23 cellular contexts compared by ENCODE assay signal in genomic region chr20:2122921-2123320, GRCh38. TPM values are rescaled to one million over a fixed set of nuclear protein-coding genes. Genes with fewer than 3 reads are reported as not detected.
DNase-seq lines count a peak whose midpoint lies in the region; ATAC-seq and TF ChIP-seq lines count a peak whose summit lies in the region.
"Had no signal": no experiment of that assay in that cellular context is flagged by ENCODE, and none has a peak within 500 bp of the region (broad histone marks: within the 10 kb centered on the region; RNA-seq: fewer than 3 reads in every experiment).

No MANE protein-coding gene starts in this region.

- no peaks in the 10 kb centered on the region for H3K9me2 ChIP-seq in SK-N-SH

- H3K4me1 Mint-ChIP-seq in MCF 10A (ENCODE audit: insufficient read depth, unreplicated experiment) = peaks cover 24% of the 10 kb centered on the region

- H3K4me1 ChIP-seq in mammary epithelial cell (ENCODE audit: insufficient read depth, low read length) (peaks cover 15% of the 10 kb centered on the region), gastroesophageal sphincter (peaks cover 14 to 93% (median 43%) of the 10 kb centered on the region in 3 donors), SK-N-SH (ENCODE audit: control insufficient read depth in 1 of 2, insufficient read depth in 2 of 2, low read depth in 1 of 2, low read length in 1 of 2) (peaks cover 0 to 13% of the 10 kb centered on the region in 2 experiments; a peak in 1 of 4 replicates)

- H3K4me3 ChIP-seq in mammary epithelial cell (replicated peaks in 1 of 3; ENCODE audit: insufficient read depth in 1 of 3, low read depth in 2 of 3, low read length in 3 of 3) (no peak overlapping the region), gastroesophageal sphincter (no peak overlapping the region), SK-N-SH (ENCODE audit: low read depth in 2 of 2, low read length in 1 of 2) (no peak overlapping the region)
- H3K4me3 ChIP-seq: coronary artery, skin epidermis, thyroid gland had no signal

- dilution Hi-C loops in mammary epithelial cell (cut with HindIII; ENCODE audit: low sequenced_read_pairs) = no loop called here

- in situ Hi-C loops in mammary epithelial cell (cut with MboI; ENCODE audit: low sequenced_read_pairs in 2 of 2) = no loop called here

- no peak overlapping the region for H3K27ac Mint-ChIP-seq in MCF 10A (ENCODE audit: low read depth, unreplicated experiment)
- H3K27ac Mint-ChIP-seq: activated CD8-positive, alpha-beta memory T cell treated with anti-CD3 and anti-CD28 coated beads, Interleukin-2, amount 10 ng/mL, durations not matched to agents 7 days and 5 days had no signal

- no peaks in the 10 kb centered on the region for H3K27me3 Mint-ChIP-seq in MCF 10A (ENCODE audit: insufficient read depth, unreplicated experiment)
- H3K27me3 Mint-ChIP-seq: activated CD8-positive, alpha-beta memory T cell treated with anti-CD3 and anti-CD28 coated beads, Interleukin-2, amount 10 ng/mL, durations not matched to agents 7 days and 5 days; CD4-positive, CD25-positive, alpha-beta regulatory T cell had no signal

- H3K9me3 Mint-ChIP-seq in MCF 10A (ENCODE audit: unreplicated experiment) = no peaks in the 10 kb centered on the region
- H3K9me3 Mint-ChIP-seq: CD4-positive, CD25-positive, alpha-beta regulatory T cell had no signal

- no peaks in the 10 kb centered on the region for H3F3A ChIP-seq in SK-N-SH (replicated peaks; ENCODE audit: insufficient read depth)

- no peak for TF ChIP-seq CTCF in mammary epithelial cell (conservative IDR thresholded peaks at IDR 0.05 in 1 of 2, IDR thresholded peaks at IDR 0.05 in 1 of 2; ENCODE audit: extremely low read depth in 1 of 2, insufficient read depth in 1 of 2, low read depth in 1 of 2, low read length in 2 of 2)
- no peak for TF ChIP-seq CTCF in MCF 10A (IDR thresholded peaks at IDR 0.05; ENCODE audit: unreplicated experiment)
- no peak for TF ChIP-seq CTCF in gastroesophageal sphincter (IDR thresholded peaks at IDR 0.05)
- no peak for TF ChIP-seq CTCF in omental fat pad (IDR thresholded peaks at IDR 0.05)
- TF ChIP-seq CTCF in SK-N-SH (IDR thresholded peaks at IDR 0.05) = no peak

- H3K4me2 ChIP-seq in mammary epithelial cell (ENCODE audit: insufficient read depth, low read depth, low read length) (no peak overlapping the region), SK-N-SH (no peak overlapping the region)

- TF ChIP-seq EP300 in gastroesophageal sphincter (IDR thresholded peaks at IDR 0.05) = no peak
- TF ChIP-seq EP300 in SK-N-SH (IDR thresholded peaks at IDR 0.05; ENCODE audit: borderline replicate concordance in 1 of 2, low read depth in 1 of 2, low read length in 1 of 2) = no peak

- WGBS in mammary epithelial cell (ENCODE audit: low coverage, missing lambda C conversion rate) = 6% methylated on average over 6 of the region's 6 CpGs
- 11 to 22% methylated on average over 3 to 5 of the region's 6 CpGs for WGBS in gastroesophageal sphincter (ENCODE audit: low coverage in 1 of 2), 2 donors
- 97% methylated on average over 6 of the region's 6 CpGs for WGBS in SK-N-SH (ENCODE audit: low lambda C conversion rate)

- H3K79me2 ChIP-seq in mammary epithelial cell (ENCODE audit: insufficient read depth, low read length) (peaks cover 96% of the 10 kb centered on the region), SK-N-SH (ENCODE audit: insufficient read depth) (peaks cover 98% of the 10 kb centered on the region)

- H3K27me3 ChIP-seq in mammary epithelial cell (ENCODE audit: insufficient read depth, low read length) (no peaks in the 10 kb centered on the region), gastroesophageal sphincter (no peaks in the 10 kb centered on the region), SK-N-SH (ENCODE audit: insufficient read depth) (no peaks in the 10 kb centered on the region)
- H3K27me3 ChIP-seq: neutrophil, thyroid gland had no signal

- CTCF ChIA-PET in mammary epithelial cell (lab: Charles Lee; ENCODE audit: low non-redundant PET) = no interaction called here
- CTCF ChIA-PET in MCF 10A (lab: Yijun Ruan, JAX) = interaction anchor here (0.6 to 1.9 kb wide), 6 partner anchors 14 to 227 kb away, joined by 3 to 8 read pairs (median 3); no protein-coding TSS in a partner anchor
- CTCF ChIA-PET in SK-N-SH (lab: Yijun Ruan, JAX) = interaction anchor here (0.6 to 2.1 kb wide), 3 partner anchors 9 to 49 kb away, joined by 3 to 9 read pairs (median 3); no protein-coding TSS in a partner anchor

- DNase-seq in mammary epithelial cell = peak; percentile 40
- DNase-seq in MCF 10A (ENCODE audit: unreplicated experiment) = no peak
- DNase-seq in omental fat pad (ENCODE audit: low spot score) = no peak
- no peak for DNase-seq in T-helper 1 cell
- DNase-seq in foreskin melanocyte = no peak
- no peak for DNase-seq in amygdala (lab: John Stamatoyannopoulos, UW)
- DNase-seq in SK-N-SH = no peak
- DNase-seq: 8988T; activated CD8-positive, alpha-beta memory T cell treated with anti-CD3 and anti-CD28 coated beads, Interleukin-2, amount 10 ng/mL, durations not matched to agents 7 days and 5 days; activated effector memory CD4-positive, alpha-beta T cell treated with Interleukin-2 at 50 U/mL for 16 hours; CD4-positive, CD25-positive, alpha-beta regulatory T cell; H7; KBM-7; midbrain; NCI-H1048; NCI-H2081 treated with DMSO at 0.1 percent for 48 hours; NCI-H69; OCI-M1; thyroid gland had no signal

- no peaks in the 10 kb centered on the region for H3K9me3 ChIP-seq in mammary epithelial cell (replicated peaks; ENCODE audit: insufficient read depth, low read length)
- no peaks in the 10 kb centered on the region for H3K9me3 ChIP-seq in gastroesophageal sphincter
- H3K9me3 ChIP-seq in SK-N-SH = no peaks in the 10 kb centered on the region
- H3K9me3 ChIP-seq: neutrophil, thyroid gland had no signal

- H3K9ac ChIP-seq in mammary epithelial cell (ENCODE audit: insufficient read depth, low read length) = no peak overlapping the region
- H3K9ac ChIP-seq in SK-N-SH = no peak overlapping the region

- TF ChIP-seq RAD21 in SK-N-SH (IDR thresholded peaks at IDR 0.05; ENCODE audit: low read length) = no peak

- POLR2A ChIA-PET in MCF 10A (lab: Yijun Ruan, JAX) = interaction anchor here (0.7 to 1.2 kb wide), 2 partner anchors 11 to 22 kb away, joined by 3 read pairs; partner anchors contain the start of gene STK35
- POLR2A ChIA-PET in SK-N-SH (lab: Yijun Ruan, JAX) = no interaction called here

- H4K20me1 ChIP-seq in mammary epithelial cell (ENCODE audit: insufficient read depth, low read length) (no peaks in the 10 kb centered on the region), SK-N-SH (ENCODE audit: insufficient read depth) (peaks cover 67% of the 10 kb centered on the region)

- no peak overlapping the region for H3K27ac ChIP-seq in mammary epithelial cell (ENCODE audit: insufficient read depth, low read depth, low read length)
- peak overlapping the region; percentile 41 to 66 (median 53) for H3K27ac ChIP-seq in gastroesophageal sphincter
- H3K27ac ChIP-seq in SK-N-SH (ENCODE audit: low read depth in 2 of 2, low read length in 1 of 2) = no peak overlapping the region
- H3K27ac ChIP-seq: neutrophil, thyroid gland had no signal

- H2AFZ ChIP-seq in mammary epithelial cell (ENCODE audit: low read depth, low read length) = no peak overlapping the region
- no peak overlapping the region for H2AFZ ChIP-seq in SK-N-SH (ENCODE audit: low read depth)

- BruUV-seq in mammary epithelial cell (replicated peaks; lab: Mats Ljungman, UMichigan) = no TSS peak
- no TSS peak for BruUV-seq in MCF 10A (replicated peaks; lab: Mats Ljungman, UMichigan)

- TF ChIP-seq POLR2A in gastroesophageal sphincter (IDR thresholded peaks at IDR 0.05) = no peak

- H3K36me3 ChIP-seq in mammary epithelial cell (ENCODE audit: insufficient read depth, low read length) (peaks cover 2% of the 10 kb centered on the region), gastroesophageal sphincter (peaks cover 0 to 13% of the 10 kb centered on the region in 2 donors), SK-N-SH (replicated peaks in 1 of 2; ENCODE audit: control insufficient read depth in 1 of 2, insufficient read depth in 2 of 2, low read length in 1 of 2) (peaks cover 3 to 24% of the 10 kb centered on the region in 2 experiments)

- H3K4me3 Mint-ChIP-seq in MCF 10A (ENCODE audit: unreplicated experiment) = no peak overlapping the region
- H3K4me3 Mint-ChIP-seq: activated CD8-positive, alpha-beta memory T cell treated with anti-CD3 and anti-CD28 coated beads, Interleukin-2, amount 10 ng/mL, durations not matched to agents 7 days and 5 days had no signal

- intact Hi-C loops in mammary epithelial cell (cut with micrococcal nuclease) = no loop called here
- intact Hi-C loops in MCF 10A (cut with micrococcal nuclease) = no loop called here

- H3K36me3 Mint-ChIP-seq in MCF 10A (ENCODE audit: insufficient read depth, unreplicated experiment) = peaks cover 52% of the 10 kb centered on the region

- ATAC-seq in gastroesophageal sphincter (peak; percentile 63), omental fat pad (ENCODE audit: low FRiP score) (peak; percentile 60)
- ATAC-seq: activated CD8-positive, alpha-beta memory T cell treated with anti-CD3 and anti-CD28 coated beads, Interleukin-2, amount 10 ng/mL, durations not matched to agents 7 days and 5 days had no signal

TF ChIP-seq in SK-N-SH, 30 proteins besides CTCF, POLR2A, EP300 and RAD21 (continues in another document):
- no peak for TF ChIP-seq ZBTB33 (IDR thresholded peaks at IDR 0.05; ENCODE audit: borderline replicate concordance, low read depth)
- no peak for TF ChIP-seq YY1 (IDR thresholded peaks at IDR 0.05; ENCODE audit: low read depth)
- no peak for TF ChIP-seq MXI1 (IDR thresholded peaks at IDR 0.05; ENCODE audit: low read depth, low read length)

RNA-seq across cellular contexts. Expression of gene STK35, which starts 21.3 kb away (rescaled TPM):
- total RNA-seq in mammary epithelial cell (10 to 100 TPM; 21.1 to 30.0 TPM), MCF 10A (2022) (18.2 and 21.3 TPM in 2 replicates), gastroesophageal sphincter (10 to 100 TPM; 18.3 to 24.6 (median 20.4) TPM), omental fat pad (10 to 100 TPM; 21.6 to 30.0 (median 24.7) TPM)
- polyA plus RNA-seq in mammary epithelial cell (16.0 TPM), SK-N-SH (2012; rRNA removed) (6.7 and 7.5 TPM in 2 replicates)
- polyA minus RNA-seq in mammary epithelial cell = 26.9 TPM
- polyA plus RNA-seq in SK-N-SH (2012; cell fraction: cytosol; rRNA removed) = 3.9 and 5.2 TPM in 2 replicates
- polyA plus RNA-seq in SK-N-SH (2012; cell fraction: nucleus; rRNA removed) = 16.3 and 16.5 TPM in 2 replicates

Comparison
In these comparisons a context has a peak if more than half of its experiments do, and no peak if none do; other contexts are left out.
1. H3K27ac ChIP-seq: peak in gastroesophageal sphincter (4 of 4); none in mammary epithelial cell (single experiment) and SK-N-SH (0 of 2).